In the genomic region with DNA sequence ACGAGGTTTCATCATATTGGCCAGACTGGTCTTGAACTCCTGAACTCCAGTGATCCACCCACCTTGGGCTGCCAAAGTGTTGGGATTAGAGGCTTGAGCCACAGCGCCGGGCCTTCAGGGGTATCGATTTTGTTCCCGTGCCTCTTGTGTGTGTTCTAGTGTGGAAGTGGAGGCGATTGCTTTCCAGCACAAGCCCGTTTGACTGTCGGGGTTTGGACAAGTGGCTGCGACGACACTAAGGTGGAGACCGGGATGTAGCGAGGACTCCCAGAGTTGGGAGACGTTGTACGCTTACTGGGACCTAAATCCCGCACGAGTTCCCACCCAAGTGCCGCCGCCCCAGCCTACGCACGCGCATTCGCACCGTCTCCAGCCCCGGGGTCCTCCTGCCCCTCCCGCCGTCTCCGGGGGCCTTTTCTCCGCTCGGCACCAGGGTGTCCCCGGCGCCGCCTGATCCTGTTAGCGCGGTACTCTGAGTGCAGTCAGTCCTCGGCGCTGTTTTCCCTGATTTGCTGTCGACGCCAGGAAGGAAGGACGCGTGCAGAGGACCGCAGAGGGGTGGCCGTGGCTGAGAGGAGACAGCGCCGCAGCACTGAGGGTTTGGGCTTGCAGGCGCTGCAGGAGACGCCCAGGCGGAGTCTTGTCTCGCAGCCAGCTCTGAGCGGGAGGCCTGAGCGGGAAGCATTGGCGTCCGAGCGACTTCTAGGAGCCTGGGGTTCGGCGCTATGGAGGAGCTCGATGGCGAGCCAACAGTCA, we compare ENCODE assay signal across 8 cellular contexts. TPM values are rescaled to one million over a fixed set of nuclear protein-coding genes. Genes with fewer than 3 reads are reported as not detected.
A peak's percentile ranks its signal among the peaks of the same experiment; 100 is the strongest.
DNase-seq lines count a peak whose midpoint lies in the region; ATAC-seq, FAIRE-seq and TF ChIP-seq lines count a peak whose summit lies in the region.

Gene NUP85, plus strand, starts transcription at position 643 of the 756 bp plus-strand sequence. Its CDS starts 83 bp downstream, at position 726.

- no peak for TF ChIP-seq CTCF in kidney (IDR thresholded peaks at IDR 0.05; ENCODE audit: borderline replicate concordance, extremely low read depth, insufficient read depth)

- no peak for FAIRE-seq in kidney (lab: Jason Lieb, UNC)

- H2AFZ ChIP-seq in ACC112 (ENCODE audit: low read length, unreplicated experiment) = peak within 1 kb of the TSS; percentile 93

- H3K27me3 ChIP-seq in ACC112 (ENCODE audit: insufficient read depth, low read length) = no peaks in the 10 kb centered on the region

- H3K4me3 ChIP-seq in ACC112 (ENCODE audit: low read depth, low read length) (peak within 1 kb of the TSS; percentile 98), kidney (ENCODE audit: low read length in 2 of 2) (peak within 1 kb of the TSS; percentile 100)

- H3K4me1 ChIP-seq in ACC112 (ENCODE audit: control insufficient read depth, insufficient read depth, low read length, unreplicated experiment) (peaks cover 14% of the 10 kb centered on the region), kidney (ENCODE audit: control insufficient read depth in 1 of 2, insufficient read depth in 1 of 2, low read depth in 1 of 2, low read length in 2 of 2) (peaks cover 0 to 8% of the 10 kb centered on the region in 2 donors)

- DNase-seq in NCI-H510A (lab: John Stamatoyannopoulos, UW) (peak; percentile 95), cerebellum (ENCODE audit: low spot score) (peak; percentile 95), kidney (peak; percentile 97)
- DNase-seq in activated CD4-positive, alpha-beta T cell treated with anti-CD3 and anti-CD28 coated beads for 1 hour = peak; percentile 87
- DNase-seq in stimulated activated CD4-positive, alpha-beta T cell treated with anti-CD3 and anti-CD28 coated beads, Interleukin-15, amount 100 ng/mL, for 1 hour (ENCODE audit: low read depth in 1 of 2, low spot score in 1 of 2) = peak; percentile 86 to 90

- peak; percentile 91 for TF ChIP-seq POLR2A in GM18951 (IDR thresholded peaks at IDR 0.05; ENCODE audit: extremely low read depth, insufficient read depth, insufficient read length)

- H3K9me3 ChIP-seq in kidney (ENCODE audit: control insufficient read depth in 1 of 2, low read length in 2 of 2) = no peaks in the 10 kb centered on the region

- peaks cover 41% of the 10 kb centered on the region for H3K79me2 ChIP-seq in ACC112 (ENCODE audit: control insufficient read depth, insufficient read depth, low read length, unreplicated experiment)

- H3K9ac ChIP-seq in kidney (ENCODE audit: low read length in 2 of 2) = peak within 1 kb of the TSS; percentile 98 to 100

- ATAC-seq in HG03342 (IDR thresholded peaks at IDR 0.05; ENCODE audit: unreplicated experiment) = peak; percentile 58

- H3K27ac ChIP-seq in ACC112 (ENCODE audit: low read depth, low read length) (peak within 1 kb of the TSS; percentile 88), kidney (ENCODE audit: low read depth in 2 of 2, low read length in 2 of 2) (peak within 1 kb of the TSS; percentile 98 to 99)

- in situ Hi-C loops in GM18951 (cut with MboI; ENCODE audit: low sequenced_read_pairs, unreplicated experiment) = no loop called here

- H3K36me3 ChIP-seq in ACC112 (ENCODE audit: insufficient read depth, low read length) = peaks cover 13% of the 10 kb centered on the region
- peaks cover 0 to 2% of the 10 kb centered on the region in 2 donors for H3K36me3 ChIP-seq in kidney (ENCODE audit: control insufficient read depth in 1 of 2, insufficient read depth in 2 of 2, low read length in 2 of 2)

- intact Hi-C loops in kidney (cut with DNase I) = no loop called here

RNA-seq across cellular contexts. Expression of gene NUP85, which starts in this region (rescaled TPM):
- total RNA-seq in cerebellum = 30.9 TPM
- 67.1 TPM for total RNA-seq in kidney
- 23.9 TPM for polyA plus RNA-seq in kidney (ENCODE audit: insufficient read depth, low read depth, low replicate concordance)

Comparison
In these comparisons a context has a peak if more than half of its experiments do, and no peak if none do; other contexts are left out.
1. Peak in every context shown above with its lines: DNase-seq, ATAC-seq, H3K4me3 ChIP-seq and H3K27ac ChIP-seq.